16 cellular contexts compared by ENCODE assay signal in genomic region chr9:136656795-136657611, GRCh38. TPM values are rescaled to one million over a fixed set of nuclear protein-coding genes. Genes with fewer than 3 reads are reported as not detected.
DNase-seq lines count a peak whose midpoint lies in the region; ATAC-seq, FAIRE-seq and TF ChIP-seq lines count a peak whose summit lies in the region.
"Had no signal": no experiment of that assay in that cellular context is flagged by ENCODE, and none has a peak within 500 bp of the region (broad histone marks: within the 10 kb centered on the region; RNA-seq: fewer than 3 reads in every experiment).

No MANE protein-coding gene starts in this region.

- no TSS peak for BruUV-seq in K562 (replicated peaks; lab: Mats Ljungman, UMichigan)

- H3K4me1 ChIP-seq in heart left ventricle (peaks cover 0 to 50% (median 22%) of the 10 kb centered on the region in 12 donors), K562 (replicated peaks in 1 of 2; ENCODE audit: control insufficient read depth in 2 of 2, insufficient read depth in 2 of 2, low read length in 2 of 2) (peaks cover 20 to 84% of the 10 kb centered on the region in 2 experiments)
- H3K4me1 ChIP-seq: colonic mucosa, prostate gland had no signal

- no peak for TF ChIP-seq RAD21 in K562 (CRISPR knock-in tag; conservative IDR thresholded peaks at IDR 0.05 in 1 of 2, IDR thresholded peaks at IDR 0.05 in 1 of 2)

- intact Hi-C loops in heart left ventricle (cut with DNase I) (no loop called here), cardiac septum (cut with DNase I) (no loop called here), K562 (cut with micrococcal nuclease) (no loop called here)

- no peak for TF ChIP-seq EP300 in K562 (IDR thresholded peaks at IDR 0.05; ENCODE audit: low read length)

- CTCF ChIA-PET in K562 (lab: Yijun Ruan, JAX; ENCODE audit: low intra/inter-chr PET ratio) = no interaction called here

- WGBS in heart left ventricle, 4 donors = 52 to 65% (median 53%) methylated on average over 30 to 37 of the region's 37 CpGs
- whole genome bisulfite sequencing in K562 (ENCODE audit: insufficient coverage, low coverage, missing lambda C conversion rate) = 53% methylated on average over 29 of the region's 37 CpGs

- H3K9me3 ChIP-seq in heart left ventricle = no peaks in the 10 kb centered on the region
- no peaks in the 10 kb centered on the region for H3K9me3 ChIP-seq in K562 (replicated peaks; ENCODE audit: control insufficient read depth, insufficient read depth, low read depth, low read length)
- H3K9me3 ChIP-seq: colonic mucosa, prostate gland, thoracic aorta had no signal

- H3K27me3 ChIP-seq in heart left ventricle (peaks cover 0 to 64% (median 0%) of the 10 kb centered on the region in 9 donors), K562 (ENCODE audit: control insufficient read depth in 2 of 2, insufficient read depth in 2 of 2, low read length in 2 of 2) (no peaks in the 10 kb centered on the region), H7 (ENCODE audit: control insufficient read depth, insufficient read depth, low read length) (no peaks in the 10 kb centered on the region)

- in situ Hi-C loops in K562 (cut with MboI) = no loop called here

- POLR2A ChIA-PET in K562 (lab: Yijun Ruan, JAX) = interaction anchor here (1.3 kb wide), 1 partner anchor 16 kb away, joined by 3 read pairs; no protein-coding TSS in a partner anchor

- peak overlapping the region; percentile 75 to 99 (median 96) for H3K27ac ChIP-seq in heart left ventricle
- no peak overlapping the region for H3K27ac ChIP-seq in K562 (ENCODE audit: extremely low read depth, low read depth, low read length)
- H3K27ac ChIP-seq: colonic mucosa, prostate gland, thoracic aorta had no signal

- TF ChIP-seq POLR2A in heart left ventricle (IDR thresholded peaks at IDR 0.05) (peak in 1 of 2 donors; percentile 20), K562 (conservative IDR thresholded peaks at IDR 0.05) (no peak)

- peak overlapping the region; percentile 32; the same call in 1 of the 2 replicates for H2AFZ ChIP-seq in K562 (ENCODE audit: low read depth, low read length)

- no peaks in the 10 kb centered on the region for H4K20me1 ChIP-seq in K562 (replicated peaks; ENCODE audit: control insufficient read depth, insufficient read depth, low read length)

- H3K9me1 ChIP-seq in K562 (ENCODE audit: control insufficient read depth, insufficient read depth, low read length) = no peaks in the 10 kb centered on the region

- peak overlapping the region in 1 of 2 experiments; percentile 6; a peak in 2 of 4 replicates for H3K9ac ChIP-seq in K562 (ENCODE audit: insufficient read depth in 1 of 2, low read depth in 2 of 2, low read length in 2 of 2)

- H3K4me2 ChIP-seq in K562 (ENCODE audit: insufficient read depth, low read length) = no peak overlapping the region

- peak; percentile 48 to 72 (median 60) for DNase-seq in heart left ventricle
- no peak for DNase-seq in cardiac septum (ENCODE audit: low spot score)
- DNase-seq in K562 (ENCODE audit: extremely low read depth in 1 of 4, low spot score in 3 of 4) = no peak
- peak; percentile 56 to 66 for DNase-seq in lung microvascular endothelial cell (ENCODE audit: low read depth in 2 of 2)
- no peak for DNase-seq in H7
- no peak for DNase-seq in NK-92 (lab: John Stamatoyannopoulos, UW; ENCODE audit: unreplicated experiment)
- no peak for DNase-seq in DMS79 treated with DMSO at 0.1 percent for 48 hours (lab: John Stamatoyannopoulos, UW)
- DNase-seq: activated CD8-positive, alpha-beta T cell treated with anti-CD3 and anti-CD28 coated beads, Interleukin-2, amount 10 ng/mL, durations not matched to agents 7 days and 5 days; colonic mucosa; mesendoderm; NCI-H1436 treated with DMSO at 0.1 percent for 48 hours; OCI-M1; T-helper 1 cell had no signal

- H3K36me3 ChIP-seq in heart left ventricle = no peaks in the 10 kb centered on the region
- H3K36me3 ChIP-seq in K562 (ENCODE audit: control insufficient read depth, insufficient read depth, low read length) = no peaks in the 10 kb centered on the region
- no peaks in the 10 kb centered on the region for H3K36me3 ChIP-seq in H7 (replicated peaks; ENCODE audit: control insufficient read depth, insufficient read depth, low read length)
- H3K36me3 ChIP-seq: colonic mucosa, prostate gland, thoracic aorta had no signal

- H3K79me2 ChIP-seq in K562 (ENCODE audit: control insufficient read depth, insufficient read depth, low read length) = peaks cover 1% of the 10 kb centered on the region; the same call in 2 of the 3 replicates

- TF ChIP-seq CTCF in heart left ventricle (IDR thresholded peaks at IDR 0.05) = no peak
- TF ChIP-seq CTCF in K562 (IDR thresholded peaks at IDR 0.05 in 2 of 3, conservative IDR thresholded peaks at IDR 0.05 in 1 of 3; ENCODE audit: insufficient read depth in 2 of 3, low read depth in 1 of 3, low read length in 3 of 3) = no peak

- ATAC-seq in heart left ventricle (peak in 3 of 4 donors; percentile 6 to 53 (median 29)), K562 (0 out of 3 replicates have a peak, but pooled peaks have one; percentile 9), HG03159 (IDR thresholded peaks at IDR 0.05; ENCODE audit: unreplicated experiment) (no peak)
- ATAC-seq: activated CD8-positive, alpha-beta T cell treated with anti-CD3 and anti-CD28 coated beads, Interleukin-2, amount 10 ng/mL, durations not matched to agents 7 days and 5 days had no signal

- no peak for FAIRE-seq in K562 (lab: Jason Lieb, UNC)

- peak overlapping the region in 10 of 12 donors; percentile 28 to 89 (median 76) for H3K4me3 ChIP-seq in heart left ventricle
- H3K4me3 ChIP-seq in K562 = no peak overlapping the region
- H3K4me3 ChIP-seq in H7 (ENCODE audit: insufficient read depth, low read depth, low read length) = no peak overlapping the region
- H3K4me3 ChIP-seq: colonic mucosa, prostate gland, thoracic aorta had no signal

RNA-seq across cellular contexts. Expression of gene EGFL7, which starts 5.7 kb away (rescaled TPM):
- 100 to 1,000 TPM in 2 of 9 donors, 10 to 100 TPM in 7; 56.4 to 142 (median 94.0) TPM for total RNA-seq in heart left ventricle
- polyA plus RNA-seq in heart left ventricle = 100 to 1,000 TPM; 103 to 137 TPM
- 85.3 TPM for total RNA-seq in cardiac septum
- 149 and 838 TPM in 2 replicates for total RNA-seq in K562 (2011; cell fraction: chromatin; rRNA removed; ENCODE audit: low replicate concordance)
- 1,169 and 1,462 TPM in 2 replicates for total RNA-seq in K562 (2011; cell fraction: nucleolus; rRNA removed)
- 493 and 520 TPM in 2 replicates for total RNA-seq in K562 (2011; cell fraction: nucleoplasm; rRNA removed)
- 217 and 294 TPM in 2 replicates for total RNA-seq in K562 (2014; rRNA removed)
- 6.6 and 10.2 TPM in 2 replicates for total RNA-seq in K562 (2014; rRNA removed; fragmentation: Illumina TruSeq; extraction: Trizol)
- total RNA-seq in K562 (2015; rRNA removed; fragmentation: Illumina TruSeq; extraction: Trizol) = 55.3 and 55.5 TPM in 2 replicates
- 213 and 225 TPM in 2 replicates for total RNA-seq in K562 (2021)
- 220 and 305 TPM in 2 replicates for polyA plus RNA-seq in K562 (2011; rRNA removed)
- 390 and 1,175 TPM in 2 replicates for polyA plus RNA-seq in K562 (2011; cell fraction: cytosol; rRNA removed)
- polyA plus RNA-seq in K562 (2011; cell fraction: nucleus; rRNA removed) = 1,734 and 4,262 TPM in 2 replicates
- polyA plus RNA-seq in K562 (2012) = 148 and 194 TPM in 2 replicates
- polyA plus RNA-seq in K562 (2014; fragmentation: Illumina TruSeq; extraction: Trizol) = 16.3 and 110 TPM in 2 replicates
- polyA plus RNA-seq in K562 (2014; fragmentation: Nextera tagmentation; extraction: Ambion mirVana) = 10 to 100 TPM in 1 of 2 experiments, 1 to 10 TPM in 1; 1.5 to 10.9 TPM
- 286 and 294 TPM in 2 replicates for polyA plus RNA-seq in K562 (2014; rRNA removed)
- 33.5 and 52.0 TPM in 2 replicates for polyA minus RNA-seq in K562 (2011; rRNA and poly(A)+ RNA removed)
- 222 and 294 TPM in 2 replicates for polyA minus RNA-seq in K562 (2011; cell fraction: cytosol; rRNA and poly(A)+ RNA removed)
- 630 and 998 TPM in 2 replicates for polyA minus RNA-seq in K562 (2011; cell fraction: nucleus; rRNA and poly(A)+ RNA removed)
- 330 and 384 TPM in 2 replicates for total RNA-seq in lung microvascular endothelial cell
- 68.5 and 87.3 TPM in 2 replicates for total RNA-seq in H7 (2014; rRNA removed; shearing (Covaris generic))

RNA-seq across cellular contexts. Expression of gene AGPAT2, which starts 30.3 kb away (rescaled TPM):
- total RNA-seq in heart left ventricle (10 to 100 TPM; 52.4 to 90.7 (median 62.5) TPM), cardiac septum (48.4 TPM), K562 (2014; rRNA removed) (45.5 and 56.5 TPM in 2 replicates), K562 (2014; rRNA removed; fragmentation: Illumina TruSeq; extraction: Trizol) (7.2 and 8.5 TPM in 2 replicates), K562 (2015; rRNA removed; fragmentation: Illumina TruSeq; extraction: Trizol) (27.7 and 31.8 TPM in 2 replicates), K562 (2021) (52.6 and 54.5 TPM in 2 replicates), lung microvascular endothelial cell (18.8 and 41.0 TPM in 2 replicates)
- polyA plus RNA-seq in heart left ventricle (100 to 1,000 TPM in 1 of 2 donors, 10 to 100 TPM in 1; 88.8 to 122 TPM), K562 (2011; rRNA removed) (17.3 and 25.4 TPM in 2 replicates), K562 (2014; fragmentation: Illumina TruSeq; extraction: Trizol) (23.9 and 38.6 TPM in 2 replicates), K562 (2014; fragmentation: Nextera tagmentation; extraction: Ambion mirVana) (under 1 TPM; 0.13 to 0.45 TPM), K562 (2014; rRNA removed) (47.1 and 51.9 TPM in 2 replicates)
- total RNA-seq in K562 (2011; cell fraction: chromatin; rRNA removed; ENCODE audit: low replicate concordance) = 18.6 and 52.7 TPM in 2 replicates
- total RNA-seq in K562 (2011; cell fraction: nucleolus; rRNA removed) = 77.5 and 84.7 TPM in 2 replicates
- total RNA-seq in K562 (2011; cell fraction: nucleoplasm; rRNA removed) = 39.6 and 45.3 TPM in 2 replicates
- polyA plus RNA-seq in K562 (2011; cell fraction: cytosol; rRNA removed) = 37.8 and 64.3 TPM in 2 replicates
- polyA plus RNA-seq in K562 (2011; cell fraction: nucleus; rRNA removed) = 26.1 and 33.3 TPM in 2 replicates
- 34.3 and 52.5 TPM in 2 replicates for polyA plus RNA-seq in K562 (2012)
- 10.0 and 12.2 TPM in 2 replicates for polyA minus RNA-seq in K562 (2011; rRNA and poly(A)+ RNA removed)
- 19.5 and 23.0 TPM in 2 replicates for polyA minus RNA-seq in K562 (2011; cell fraction: cytosol; rRNA and poly(A)+ RNA removed)
- polyA minus RNA-seq in K562 (2011; cell fraction: nucleus; rRNA and poly(A)+ RNA removed) = 21.4 and 30.0 TPM in 2 replicates
- total RNA-seq in H7 (2014; rRNA removed; shearing (Covaris generic)) = 41.1 and 54.7 TPM in 2 replicates

RNA-seq across cellular contexts. Expression of gene DIPK1B, which starts 55.4 kb away (rescaled TPM):
- total RNA-seq in heart left ventricle = 10 to 100 TPM; 14.4 to 46.3 (median 19.8) TPM
- 10 to 100 TPM; 18.1 to 24.4 TPM for polyA plus RNA-seq in heart left ventricle
- 28.3 TPM for total RNA-seq in cardiac septum
- 11.8 and 45.1 TPM in 2 replicates for total RNA-seq in K562 (2011; cell fraction: chromatin; rRNA removed; ENCODE audit: low replicate concordance)
- total RNA-seq in K562 (2011; cell fraction: nucleolus; rRNA removed) = 39.9 and 47.9 TPM in 2 replicates
- total RNA-seq in K562 (2011; cell fraction: nucleoplasm; rRNA removed) = 25.8 and 26.4 TPM in 2 replicates
- 22.3 and 25.2 TPM in 2 replicates for total RNA-seq in K562 (2014; rRNA removed)
- 2.8 TPM in 2 replicates for total RNA-seq in K562 (2014; rRNA removed; fragmentation: Illumina TruSeq; extraction: Trizol)
- total RNA-seq in K562 (2015; rRNA removed; fragmentation: Illumina TruSeq; extraction: Trizol) = 5.9 and 7.4 TPM in 2 replicates
- 20.4 TPM in 2 replicates for total RNA-seq in K562 (2021)
- 11.4 and 20.2 TPM in 2 replicates for polyA plus RNA-seq in K562 (2011; rRNA removed)
- 26.7 and 64.0 TPM in 2 replicates for polyA plus RNA-seq in K562 (2011; cell fraction: cytosol; rRNA removed)
- 41.8 and 57.7 TPM in 2 replicates for polyA plus RNA-seq in K562 (2011; cell fraction: nucleus; rRNA removed)
- polyA plus RNA-seq in K562 (2012) = 9.0 and 14.4 TPM in 2 replicates
- 4.2 and 6.8 TPM in 2 replicates for polyA plus RNA-seq in K562 (2014; fragmentation: Illumina TruSeq; extraction: Trizol)
- under 1 TPM; 0.08 to 0.21 TPM for polyA plus RNA-seq in K562 (2014; fragmentation: Nextera tagmentation; extraction: Ambion mirVana)
- 20.5 and 21.2 TPM in 2 replicates for polyA plus RNA-seq in K562 (2014; rRNA removed)
- polyA minus RNA-seq in K562 (2011; rRNA and poly(A)+ RNA removed) = 3.7 and 4.5 TPM in 2 replicates
- 13.1 and 14.0 TPM in 2 replicates for polyA minus RNA-seq in K562 (2011; cell fraction: cytosol; rRNA and poly(A)+ RNA removed)
- 9.0 and 9.8 TPM in 2 replicates for polyA minus RNA-seq in K562 (2011; cell fraction: nucleus; rRNA and poly(A)+ RNA removed)
- 64.7 and 91.1 TPM in 2 replicates for total RNA-seq in lung microvascular endothelial cell
- total RNA-seq in H7 (2014; rRNA removed; shearing (Covaris generic)) = 57.0 and 75.7 TPM in 2 replicates

Comparison
In these comparisons a context has a peak if more than half of its experiments do, and no peak if none do; other contexts are left out.
1. DNase-seq: peak in heart left ventricle (5 of 5) and lung microvascular endothelial cell (2 of 2); none in cardiac septum (single experiment), K562 (0 of 4), H7 (single experiment), NK-92 (single experiment) and DMS79 treated with DMSO at 0.1 percent for 48 hours (single experiment).
2. H3K4me3 ChIP-seq: peak in heart left ventricle (10 of 12); none in K562 (single experiment) and H7 (single experiment).